In genomic region chr13:114234645-114235421, GRCh38 we compare ENCODE assay signal across 8 cellular contexts. TPM values are rescaled to one million over a fixed set of nuclear protein-coding genes. Genes with fewer than 3 reads are reported as not detected.
DNase-seq lines count a peak whose midpoint lies in the region; ATAC-seq and TF ChIP-seq lines count a peak whose summit lies in the region.

CDC16 (plus strand) TSS chr13:114234897; CDS start chr13:114235085, 188 bp downstream.

- TF ChIP-seq CTCF in GM10266 (IDR thresholded peaks at IDR 0.05; ENCODE audit: control insufficient read depth, insufficient read depth, low read depth, missing control alignments) = no peak
- peak; percentile 17 for TF ChIP-seq CTCF in glutamatergic neuron (IDR thresholded peaks at IDR 0.05; ENCODE audit: partially characterized antibody, unreplicated experiment)
- peak; percentile 27 for TF ChIP-seq CTCF in osteocyte (IDR thresholded peaks at IDR 0.05)
- TF ChIP-seq CTCF in thoracic aorta (IDR thresholded peaks at IDR 0.05) = peak; percentile 44

- H3K27me3 Mint-ChIP-seq in activated naive CD8-positive, alpha-beta T cell = peaks cover 2% of the 10 kb centered on the region
- H3K27me3 Mint-ChIP-seq in glutamatergic neuron (ENCODE audit: unreplicated experiment) (peaks cover 6% of the 10 kb centered on the region), osteocyte (ENCODE audit: unreplicated experiment) (peaks cover 8% of the 10 kb centered on the region)

- H3K4me3 Mint-ChIP-seq in activated naive CD8-positive, alpha-beta T cell = peak within 1 kb of the TSS; percentile 95
- H3K4me3 Mint-ChIP-seq in glutamatergic neuron (ENCODE audit: unreplicated experiment) = peak within 1 kb of the TSS; percentile 91
- peak within 1 kb of the TSS; percentile 80 for H3K4me3 Mint-ChIP-seq in osteocyte (ENCODE audit: unreplicated experiment)

- peaks cover 25% of the 10 kb centered on the region for H3K36me3 ChIP-seq in thoracic aorta

- peak; percentile 88 for ATAC-seq in HG02588 (IDR thresholded peaks at IDR 0.05; ENCODE audit: unreplicated experiment)
- ATAC-seq in thoracic aorta (ENCODE audit: insufficient number of reproducible peaks, low FRiP score, low read depth) = peak; percentile 90

- H3K9me3 Mint-ChIP-seq in activated naive CD8-positive, alpha-beta T cell (ENCODE audit: low read depth) = no peaks in the 10 kb centered on the region
- peaks cover 3% of the 10 kb centered on the region for H3K9me3 Mint-ChIP-seq in glutamatergic neuron (ENCODE audit: unreplicated experiment)
- H3K9me3 Mint-ChIP-seq in osteocyte (ENCODE audit: unreplicated experiment) = no peaks in the 10 kb centered on the region

- H3K4me1 Mint-ChIP-seq in activated naive CD8-positive, alpha-beta T cell (ENCODE audit: low read depth) = peaks cover 33% of the 10 kb centered on the region
- H3K4me1 Mint-ChIP-seq in glutamatergic neuron (ENCODE audit: low read depth, unreplicated experiment) (peaks cover 5% of the 10 kb centered on the region), osteocyte (ENCODE audit: unreplicated experiment) (peaks cover 22% of the 10 kb centered on the region)

- peak within 1 kb of the TSS; percentile 96 for H3K4me3 ChIP-seq in thoracic aorta

- DNase-seq in GM10266 (ENCODE audit: extremely low spot score) = peak; percentile 94
- DNase-seq in NCI-H1092 (lab: John Stamatoyannopoulos, UW) = peak; percentile 98
- DNase-seq in SKM-1 treated with dmso at 0.1 percent for 144 hours (lab: John Stamatoyannopoulos, UW; ENCODE audit: unreplicated experiment) = peak; percentile 83
- DNase-seq in glutamatergic neuron = peak; percentile 88
- peak; percentile 95 for DNase-seq in osteocyte (ENCODE audit: extremely low spot score, unreplicated experiment)
- peak; percentile 75 for DNase-seq in thoracic aorta (ENCODE audit: low spot score)

- no peaks in the 10 kb centered on the region for H3K9me3 ChIP-seq in thoracic aorta

- peak within 1 kb of the TSS; percentile 74 for H3K27ac Mint-ChIP-seq in activated naive CD8-positive, alpha-beta T cell
- H3K27ac Mint-ChIP-seq in glutamatergic neuron (ENCODE audit: unreplicated experiment) (peak within 1 kb of the TSS; percentile 70), osteocyte (ENCODE audit: unreplicated experiment) (peak within 1 kb of the TSS; percentile 78)

- H3K36me3 Mint-ChIP-seq in activated naive CD8-positive, alpha-beta T cell = peaks cover 11% of the 10 kb centered on the region
- H3K36me3 Mint-ChIP-seq in glutamatergic neuron (ENCODE audit: unreplicated experiment) (peaks cover 4% of the 10 kb centered on the region), osteocyte (ENCODE audit: unreplicated experiment) (peaks cover 14% of the 10 kb centered on the region)

- H3K27ac ChIP-seq in thoracic aorta = peak within 1 kb of the TSS; percentile 12 to 72

- peaks cover 8 to 9% of the 10 kb centered on the region in 2 donors for H3K4me1 ChIP-seq in thoracic aorta (ENCODE audit: control insufficient read depth in 1 of 2, low read depth in 2 of 2)

- H3K27me3 ChIP-seq in thoracic aorta (replicated peaks; ENCODE audit: insufficient read depth) = no peaks in the 10 kb centered on the region

RNA-seq across cellular contexts. Expression of gene CDC16, which starts in this region (rescaled TPM):
- total RNA-seq in glutamatergic neuron (ENCODE audit: unreplicated experiment) (85.1 TPM), osteocyte (72.6 and 73.7 TPM in 2 replicates), thoracic aorta (10 to 100 TPM; 45.4 to 73.3 TPM)

Comparison
In these comparisons a context has a peak if more than half of its experiments do, and no peak if none do; other contexts are left out.
1. Peak in every context shown above with its lines: DNase-seq, ATAC-seq, H3K4me3 ChIP-seq and H3K27ac ChIP-seq.